8 cellular contexts compared by ENCODE assay signal in the genomic region with DNA sequence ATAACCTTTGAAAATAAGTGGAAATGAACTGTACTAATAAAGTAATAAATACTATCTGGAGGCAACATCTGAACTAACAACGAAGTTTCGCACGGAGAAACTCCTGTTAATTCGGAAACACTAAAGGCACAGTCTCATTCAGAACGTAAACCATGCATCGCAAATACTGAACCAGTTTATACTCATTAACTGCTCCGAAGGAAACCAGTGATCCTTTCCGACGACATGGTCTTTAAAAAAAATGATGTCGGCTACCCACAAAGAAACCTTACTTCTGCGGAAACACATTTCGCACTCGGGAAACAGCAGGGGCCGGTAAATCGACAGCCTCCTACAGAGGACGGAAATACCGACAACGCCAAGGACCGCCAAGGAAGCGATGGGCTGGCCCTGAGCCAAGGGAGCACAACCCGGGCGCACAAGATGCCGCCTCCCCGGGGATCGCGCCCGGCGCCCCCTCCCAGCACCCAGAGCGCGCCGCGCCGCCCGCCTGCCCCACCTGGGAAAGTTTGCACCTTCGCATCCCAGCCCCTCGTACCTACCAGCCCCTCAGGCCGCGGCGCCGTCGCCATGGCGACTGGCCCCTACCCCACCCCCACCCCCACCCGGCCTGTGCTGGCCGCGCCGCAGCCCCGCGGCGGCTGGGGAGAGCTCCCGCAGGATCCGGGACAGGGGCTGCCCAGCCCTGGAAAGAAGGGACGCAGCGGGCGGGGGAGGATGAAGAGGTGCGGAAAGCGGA. TPM values are rescaled to one million over a fixed set of nuclear protein-coding genes. Genes with fewer than 3 reads are reported as not detected.
A peak's percentile ranks its signal among the peaks of the same experiment; 100 is the strongest.
DNase-seq lines count a peak whose midpoint lies in the region; ATAC-seq and TF ChIP-seq lines count a peak whose summit lies in the region.

No MANE protein-coding gene starts in this region.

- H3K36me3 ChIP-seq in iPS-20b (ENCODE audit: insufficient read depth, low read depth, low read length): peaks cover 6% of the 10 kb centered on the region; the same call in 1 of the 2 replicates

- H3K9me3 ChIP-seq in iPS-20b (ENCODE audit: insufficient read depth, low read depth, low read length): no peaks in the 10 kb centered on the region

- H3K27ac Mint-ChIP-seq in brain: peak overlapping the region; percentile 87 to 97 (median 93)

- DNase-seq in NCI-H2081 (lab: John Stamatoyannopoulos, UW): peak; percentile 84
- peak; percentile 90 for DNase-seq in UCSD-AML1 (lab: John Stamatoyannopoulos, UW; ENCODE audit: unreplicated experiment)
- no peak for DNase-seq in GM19240 (ENCODE audit: insufficient read length, low spot score)

- H3K27me3 Mint-ChIP-seq in brain: peaks cover 4% of the 10 kb centered on the region

- peaks cover 0 to 3% (median 0%) of the 10 kb centered on the region in 5 experiments for H3K9me3 Mint-ChIP-seq in brain

- ATAC-seq in GM18508 (IDR thresholded peaks at IDR 0.05; ENCODE audit: insufficient read depth, unreplicated experiment) (peak; percentile 35), HG02973 (IDR thresholded peaks at IDR 0.05; ENCODE audit: unreplicated experiment) (peak; percentile 43)

- TF ChIP-seq CTCF in brain (conservative IDR thresholded peaks at IDR 0.05): no peak

- H3K4me3 ChIP-seq in iPS-20b (ENCODE audit: low read length) (peak overlapping the region; percentile 97), skin epidermis (peak overlapping the region; percentile 73 to 100 (median 98))

- H3K9ac ChIP-seq in iPS-20b (ENCODE audit: low read depth, low read length): peak overlapping the region; percentile 85

- H3K4me1 Mint-ChIP-seq in brain: peaks cover 45% of the 10 kb centered on the region

- H3K27me3 ChIP-seq in iPS-20b (ENCODE audit: insufficient read depth, low read length): no peaks in the 10 kb centered on the region

- H3K4me3 Mint-ChIP-seq in brain: peak overlapping the region; percentile 86 to 94 (median 91)

- H3K4me1 ChIP-seq in iPS-20b (ENCODE audit: insufficient read depth, low read length): peaks cover 9% of the 10 kb centered on the region

- H3K27ac ChIP-seq in iPS-20b (ENCODE audit: low read length) (peak overlapping the region; percentile 4), skin epidermis (peak overlapping the region; percentile 65 to 96 (median 91))

- H3K36me3 Mint-ChIP-seq in brain: peaks cover 28% of the 10 kb centered on the region

RNA-seq across cellular contexts. Expression of gene PRKAA1, which starts 0.7 kb away (rescaled TPM):
- 12.2 TPM for polyA plus RNA-seq in brain (ENCODE audit: insufficient read depth, low read depth, low replicate concordance)

RNA-seq across cellular contexts. Expression of gene RPL37, which starts 37.6 kb away (rescaled TPM):
- 3,756 TPM for polyA plus RNA-seq in brain (ENCODE audit: insufficient read depth, low read depth, low replicate concordance)

RNA-seq across cellular contexts. Expression of gene TTC33, which starts 41.7 kb away (rescaled TPM):
- 8.6 TPM for polyA plus RNA-seq in brain (ENCODE audit: insufficient read depth, low read depth, low replicate concordance)

RNA-seq across cellular contexts. Expression of gene CARD6, which starts 43.7 kb away (rescaled TPM):
- 0.54 TPM for polyA plus RNA-seq in brain (ENCODE audit: insufficient read depth, low read depth, low replicate concordance)
